In the genomic region with DNA sequence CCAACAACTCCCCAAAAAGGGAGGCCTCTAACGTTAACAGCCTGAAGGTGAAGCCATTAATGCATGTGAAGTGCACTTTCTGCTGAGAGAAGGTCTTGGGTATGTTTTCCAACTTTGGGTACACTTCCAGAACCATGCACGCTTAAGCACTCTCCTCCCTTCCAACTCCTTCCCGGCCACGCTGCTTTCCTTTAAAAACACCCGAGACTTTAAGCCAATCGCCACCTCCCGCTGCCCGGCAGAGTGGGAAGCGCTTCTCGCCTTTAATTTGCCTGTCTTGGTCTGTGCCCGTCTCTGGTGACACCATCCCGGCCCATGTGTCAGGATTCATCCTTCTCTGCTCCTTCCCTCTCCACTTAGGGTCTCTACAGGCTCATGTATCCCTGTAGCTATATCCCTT, we compare ENCODE assay signal across 28 cellular contexts. TPM values are rescaled to one million over a fixed set of nuclear protein-coding genes. Genes with fewer than 3 reads are reported as not detected.
A peak's percentile ranks its signal among the peaks of the same experiment; 100 is the strongest.
DNase-seq lines count a peak whose midpoint lies in the region; ATAC-seq and TF ChIP-seq lines count a peak whose summit lies in the region.
"Had no signal": no experiment of that assay in that cellular context is flagged by ENCODE, and none has a peak within 500 bp of the region (broad histone marks: within the 10 kb centered on the region; RNA-seq: fewer than 3 reads in every experiment).

No MANE protein-coding gene starts in this region.

- H3K4me3 ChIP-seq in A673 (ENCODE audit: low read depth, low read length, poor library complexity, severe bottlenecking) (no peak overlapping the region), hepatocyte (no peak overlapping the region), smooth muscle cell (no peak overlapping the region), GM23248 (no peak overlapping the region)
- H3K4me3 ChIP-seq: adrenal gland, BLaER1, breast epithelium, colonic mucosa, heart left ventricle, prostate gland had no signal

- in situ Hi-C loops in GM23248 (cut with MboI): no loop called here

- H3K27ac Mint-ChIP-seq in WTC11: peak overlapping the region; percentile 20
- H3K27ac Mint-ChIP-seq in activated naive CD8-positive, alpha-beta T cell treated with anti-CD3 and anti-CD28 coated beads, Interleukin-2, amount 50 U/mL, for 24 hours: no peak overlapping the region
- H3K27ac Mint-ChIP-seq: activated CD8-positive, alpha-beta memory T cell treated with anti-CD3 and anti-CD28 coated beads, Interleukin-2, amount 10 ng/mL, durations not matched to agents 7 days and 5 days; effector memory CD8-positive, alpha-beta T cell; memory B cell had no signal

- peaks cover 50% of the 10 kb centered on the region for H3K36me3 Mint-ChIP-seq in WTC11
- H3K36me3 Mint-ChIP-seq in activated naive CD8-positive, alpha-beta T cell treated with anti-CD3 and anti-CD28 coated beads, Interleukin-2, amount 50 U/mL, for 24 hours (ENCODE audit: low read depth): no peaks in the 10 kb centered on the region
- H3K36me3 Mint-ChIP-seq: activated CD8-positive, alpha-beta memory T cell treated with anti-CD3 and anti-CD28 coated beads, Interleukin-2, amount 10 ng/mL, durations not matched to agents 7 days and 5 days; memory B cell had no signal

- H3K9me2 ChIP-seq in hepatocyte (replicated peaks; ENCODE audit: insufficient read depth) (no peaks in the 10 kb centered on the region), GM23248 (ENCODE audit: insufficient read depth) (no peaks in the 10 kb centered on the region)

- peaks cover 3% of the 10 kb centered on the region for H3K79me2 ChIP-seq in hepatocyte
- peaks cover 35% of the 10 kb centered on the region for H3K79me2 ChIP-seq in smooth muscle cell (ENCODE audit: low read depth)
- H3K79me2 ChIP-seq in GM23248 (ENCODE audit: insufficient read depth): peaks cover 91% of the 10 kb centered on the region

- H3K9me3 Mint-ChIP-seq in WTC11: no peaks in the 10 kb centered on the region
- H3K9me3 Mint-ChIP-seq in activated naive CD8-positive, alpha-beta T cell treated with anti-CD3 and anti-CD28 coated beads, Interleukin-2, amount 50 U/mL, for 24 hours: no peaks in the 10 kb centered on the region
- H3K9me3 Mint-ChIP-seq: effector memory CD8-positive, alpha-beta T cell; memory B cell had no signal

- CTCF ChIA-PET in A673 (lab: Charles Lee): no interaction called here
- CTCF ChIA-PET in WTC11 (lab: Charles Lee): interaction anchor here (0.8 to 2.6 kb wide), 3 partner anchors 16 to 91 kb away, joined by 3 to 8 read pairs (median 6); no protein-coding TSS in a partner anchor

- no TSS peak for BruUV-seq in A673 (replicated peaks; lab: Mats Ljungman, UMichigan)

- no peaks in the 10 kb centered on the region for H4K20me1 ChIP-seq in hepatocyte (ENCODE audit: insufficient read depth, poor library complexity, severe bottlenecking)
- no peaks in the 10 kb centered on the region for H4K20me1 ChIP-seq in smooth muscle cell (ENCODE audit: low read depth)
- no peaks in the 10 kb centered on the region for H4K20me1 ChIP-seq in GM23248 (ENCODE audit: insufficient read depth)
- H4K20me1 ChIP-seq: BLaER1 had no signal

- H3K4me2 ChIP-seq in hepatocyte: no peak overlapping the region
- peak overlapping the region; percentile 80 for H3K4me2 ChIP-seq in smooth muscle cell
- H3K4me2 ChIP-seq in GM23248 (ENCODE audit: unreplicated experiment): no peak overlapping the region
- H3K4me2 ChIP-seq: BLaER1 had no signal

- no peaks in the 10 kb centered on the region for H3K27me3 Mint-ChIP-seq in WTC11 (ENCODE audit: low read depth)
- H3K27me3 Mint-ChIP-seq in activated naive CD8-positive, alpha-beta T cell treated with anti-CD3 and anti-CD28 coated beads, Interleukin-2, amount 50 U/mL, for 24 hours: peaks cover 2% of the 10 kb centered on the region

- peaks cover 25% of the 10 kb centered on the region for H3K36me3 ChIP-seq in A673 (ENCODE audit: insufficient read depth, low read length, poor library complexity, severe bottlenecking)
- H3K36me3 ChIP-seq in hepatocyte (replicated peaks; ENCODE audit: insufficient read depth, low read depth): no peaks in the 10 kb centered on the region
- H3K36me3 ChIP-seq in smooth muscle cell (ENCODE audit: low read depth): peaks cover 12% of the 10 kb centered on the region
- H3K36me3 ChIP-seq in GM23248 (ENCODE audit: low read depth): peaks cover 20% of the 10 kb centered on the region
- H3K36me3 ChIP-seq: BLaER1, breast epithelium, colonic mucosa, prostate gland had no signal

- H3K27me3 ChIP-seq in A673 (replicated peaks; ENCODE audit: insufficient read depth, low read depth, low read length, poor library complexity): no peaks in the 10 kb centered on the region
- no peaks in the 10 kb centered on the region for H3K27me3 ChIP-seq in hepatocyte
- H3K27me3 ChIP-seq in smooth muscle cell (ENCODE audit: low read depth): no peaks in the 10 kb centered on the region
- no peaks in the 10 kb centered on the region for H3K27me3 ChIP-seq in GM23248 (replicated peaks; ENCODE audit: insufficient read depth)
- H3K27me3 ChIP-seq: adrenal gland, BLaER1, breast epithelium, colonic mucosa, heart left ventricle had no signal

- peaks cover 33% of the 10 kb centered on the region for H3K4me1 Mint-ChIP-seq in WTC11
- H3K4me1 Mint-ChIP-seq in activated naive CD8-positive, alpha-beta T cell treated with anti-CD3 and anti-CD28 coated beads, Interleukin-2, amount 50 U/mL, for 24 hours: no peaks in the 10 kb centered on the region
- H3K4me1 Mint-ChIP-seq: activated CD8-positive, alpha-beta memory T cell treated with anti-CD3 and anti-CD28 coated beads, Interleukin-2, amount 10 ng/mL, durations not matched to agents 7 days and 5 days; memory B cell had no signal

- ATAC-seq in WTC11 (peak; percentile 38), HG03469 (IDR thresholded peaks at IDR 0.05; ENCODE audit: unreplicated experiment) (no peak)
- no peak for ATAC-seq in activated naive CD8-positive, alpha-beta T cell treated with anti-CD3 and anti-CD28 coated beads, Interleukin-2, amount 50 U/mL, for 24 hours
- ATAC-seq: activated CD8-positive, alpha-beta memory T cell treated with anti-CD3 and anti-CD28 coated beads, Interleukin-2, amount 10 ng/mL, durations not matched to agents 7 days and 5 days; effector memory CD8-positive, alpha-beta T cell had no signal

- no peak overlapping the region for H2AFZ ChIP-seq in hepatocyte
- H2AFZ ChIP-seq in smooth muscle cell (ENCODE audit: low read depth): no peak overlapping the region
- H2AFZ ChIP-seq in GM23248: no peak overlapping the region

- intact Hi-C loops in A673 (cut with micrococcal nuclease; ENCODE audit: unreplicated experiment): no loop called here

- H3K4me3 Mint-ChIP-seq in WTC11: no peak overlapping the region
- no peak overlapping the region for H3K4me3 Mint-ChIP-seq in activated naive CD8-positive, alpha-beta T cell treated with anti-CD3 and anti-CD28 coated beads, Interleukin-2, amount 50 U/mL, for 24 hours
- H3K4me3 Mint-ChIP-seq: activated CD8-positive, alpha-beta memory T cell treated with anti-CD3 and anti-CD28 coated beads, Interleukin-2, amount 10 ng/mL, durations not matched to agents 7 days and 5 days; effector memory CD8-positive, alpha-beta T cell; memory B cell had no signal

- H3F3A ChIP-seq in smooth muscle cell (ENCODE audit: low read depth) (peaks cover 24% of the 10 kb centered on the region), GM23248 (ENCODE audit: insufficient read depth) (peaks cover 52% of the 10 kb centered on the region)

- POLR2A ChIA-PET in A673 (lab: Charles Lee; ENCODE audit: low non-redundant PET): no interaction called here
- POLR2A ChIA-PET in WTC11 (lab: Charles Lee): interaction anchor here (0.8 kb wide), 1 partner anchor 10 kb away, joined by 3 read pairs; no protein-coding TSS in a partner anchor

- H3K9me3 ChIP-seq in A673 (ENCODE audit: low read depth, low read length, poor library complexity, severe bottlenecking) (no peaks in the 10 kb centered on the region), hepatocyte (ENCODE audit: low read depth) (no peaks in the 10 kb centered on the region), smooth muscle cell (replicated peaks; ENCODE audit: low read depth) (no peaks in the 10 kb centered on the region), GM23248 (ENCODE audit: low read depth) (no peaks in the 10 kb centered on the region)
- H3K9me3 ChIP-seq: adrenal gland, BLaER1, breast epithelium, colonic mucosa, heart left ventricle, prostate gland had no signal

- H3K9ac ChIP-seq in smooth muscle cell (ENCODE audit: low read depth): no peak overlapping the region
- H3K9ac ChIP-seq in GM23248: no peak overlapping the region; the same call in 1 of the 2 replicates
- H3K9ac ChIP-seq: BLaER1 had no signal

- peak overlapping the region; percentile 65 for H3K27ac ChIP-seq in A673 (ENCODE audit: low read depth, low read length, poor library complexity, severe bottlenecking)
- peak overlapping the region; percentile 82 for H3K27ac ChIP-seq in hepatocyte
- H3K27ac ChIP-seq in smooth muscle cell (ENCODE audit: low read depth): peak overlapping the region; percentile 94
- no peak overlapping the region for H3K27ac ChIP-seq in GM23248
- H3K27ac ChIP-seq: adrenal gland, BLaER1, colonic mucosa, prostate gland had no signal

- 89% methylated on average over 12 of the region's 12 CpGs for WGBS in hepatocyte (ENCODE audit: low lambda C conversion rate, missing lambda C conversion rate)
- WGBS in smooth muscle cell (ENCODE audit: low lambda C conversion rate): 84% methylated on average over 12 of the region's 12 CpGs
- 50 to 51% methylated on average over 12 of the region's 12 CpGs for WGBS in GM23248 (ENCODE audit: low coverage in 1 of 2, low lambda C conversion rate in 2 of 2, missing lambda C conversion rate in 2 of 2), 2 experiments

- TF ChIP-seq CTCF in A673 (conservative IDR thresholded peaks at IDR 0.05; ENCODE audit: low read depth, low read length) (no peak), WTC11 (IDR thresholded peaks at IDR 0.05) (no peak), hepatocyte (IDR thresholded peaks at IDR 0.05; ENCODE audit: poor library complexity) (no peak), smooth muscle cell (IDR thresholded peaks at IDR 0.05; ENCODE audit: borderline replicate concordance, insufficient read depth, poor library complexity, severe bottlenecking) (no peak)

- DNase-seq in A673 (ENCODE audit: low spot score) (no peak), WTC11 (ENCODE audit: low spot score) (no peak), hepatocyte (ENCODE audit: low spot score) (no peak), smooth muscle cell (lab: John Stamatoyannopoulos, UW; ENCODE audit: unreplicated experiment) (no peak), GM23248 (no peak), H4 (ENCODE audit: low spot score) (no peak)
- no peak for DNase-seq in activated naive CD8-positive, alpha-beta T cell treated with anti-CD3 and anti-CD28 coated beads, Interleukin-2, amount 50 U/mL, for 24 hours
- DNase-seq: activated CD8-positive, alpha-beta memory T cell treated with anti-CD3 and anti-CD28 coated beads, Interleukin-2, amount 10 ng/mL, durations not matched to agents 7 days and 5 days; activated naive CD4-positive, alpha-beta T cell; activated T-cell treated with anti-CD3 and anti-CD28 coated beads, Interleukin-2, amount 50 U/mL, for 48 hours; adrenal gland; colonic mucosa; COR-L47; effector memory CD8-positive, alpha-beta T cell; foreskin fibroblast; HCEC 1CT; heart left ventricle; kidney glomerular epithelial cell; NCI-H1417 treated with DMSO at 0.1 percent for 48 hours; NCI-H2081 treated with DMSO at 0.1 percent for 48 hours; NCI-H446 treated with DMSO at 0.1 percent for 48 hours; SHP77; stimulated activated naive CD4-positive, alpha-beta T cell treated with Interleukin-2 at 50 U/mL for 16 hours had no signal

- H3K4me1 ChIP-seq in A673 (ENCODE audit: insufficient read depth, low read length, poor library complexity, severe bottlenecking) (peaks cover 58% of the 10 kb centered on the region), hepatocyte (ENCODE audit: insufficient read depth) (peaks cover 23% of the 10 kb centered on the region), smooth muscle cell (ENCODE audit: low read depth) (peaks cover 13% of the 10 kb centered on the region), GM23248 (ENCODE audit: insufficient read depth) (peaks cover 59% of the 10 kb centered on the region)
- H3K4me1 ChIP-seq: BLaER1, colonic mucosa, prostate gland had no signal

RNA-seq across cellular contexts. Expression of a gene that starts 35.3 kb away (rescaled TPM):
- total RNA-seq in A673 (2021) (116 and 125 TPM in 2 replicates), WTC11 (2021) (292 to 339 TPM (median 296 TPM) in 3 replicates), hepatocyte (97.0 and 109 TPM in 2 replicates), smooth muscle cell (332 and 343 TPM in 2 replicates)
- polyA plus RNA-seq in hepatocyte (103 and 113 TPM in 2 replicates), smooth muscle cell (276 and 403 TPM in 2 replicates), GM23248 (2016; fragmentation: Nextera tagmentation; extraction: Ambion mirVana) (33.9 and 39.4 TPM in 2 replicates)
- total RNA-seq in GM23248 (2014; rRNA removed; shearing (Covaris generic)): 383 and 523 TPM in 2 replicates
- total RNA-seq in H4 (2014; rRNA removed; shearing (Covaris generic)): 189 and 223 TPM in 2 replicates
